ENCODE assay signal across 19 cellular contexts in genomic region chr22:42068351-42068730, GRCh38. TPM values are rescaled to one million over a fixed set of nuclear protein-coding genes. Genes with fewer than 3 reads are reported as not detected.
A peak's percentile ranks its signal among the peaks of the same experiment; 100 is the strongest.
DNase-seq lines count a peak whose midpoint lies in the region; ATAC-seq and TF ChIP-seq lines count a peak whose summit lies in the region.
"Had no signal": no experiment of that assay in that cellular context is flagged by ENCODE, and none has a peak within 500 bp of the region (broad histone marks: within the 10 kb centered on the region; RNA-seq: fewer than 3 reads in every experiment).

No MANE protein-coding gene starts in this region.

- H3K27me3 ChIP-seq in mesenchymal stem cell (ENCODE audit: control insufficient read depth in 1 of 2, insufficient read depth in 1 of 2, low read length in 2 of 2): no peaks in the 10 kb centered on the region
- H3K27me3 ChIP-seq: BE2C had no signal

- ATAC-seq in Right ventricle myocardium superior (ENCODE audit: poor library complexity) (no peak), WTC11 (no peak), HG02884 (IDR thresholded peaks at IDR 0.05; ENCODE audit: unreplicated experiment) (no peak), GM18858 (IDR thresholded peaks at IDR 0.05; ENCODE audit: unreplicated experiment) (no peak)
- ATAC-seq: CD8-positive, alpha-beta T cell had no signal

- no peak overlapping the region for H2BK12ac ChIP-seq in mesenchymal stem cell (ENCODE audit: low read length in 2 of 2)

- no peak overlapping the region for H2AFZ ChIP-seq in mesenchymal stem cell (ENCODE audit: low read depth, low read length)

- CTCF ChIA-PET in WTC11 (lab: Charles Lee): interaction anchor here (1.0 kb wide), 1 partner anchor 143 kb away, joined by 3 read pairs; no protein-coding TSS in a partner anchor
- CTCF ChIA-PET in activated naive CD4-positive, alpha-beta T cell treated with anti-CD3 and anti-CD28 coated beads for 36 hours (lab: Charles Lee): no interaction called here

- H3K9me3 Mint-ChIP-seq in WTC11: no peaks in the 10 kb centered on the region
- H3K9me3 Mint-ChIP-seq in activated naive CD4-positive, alpha-beta T cell treated with anti-CD3 and anti-CD28 coated beads for 36 hours: no peaks in the 10 kb centered on the region
- H3K9me3 Mint-ChIP-seq: CD8-positive, alpha-beta T cell had no signal

- no peak overlapping the region for H3K4me3 ChIP-seq in mesenchymal stem cell (ENCODE audit: insufficient read depth in 1 of 2, low read depth in 1 of 2, low read length in 2 of 2)

- intact Hi-C loops in Right ventricle myocardium superior (cut with DNase I): no loop called here
- intact Hi-C loops in cardiac septum (cut with DNase I): no loop called here
- intact Hi-C loops in activated naive CD4-positive, alpha-beta T cell treated with anti-CD3 and anti-CD28 coated beads for 36 hours (cut with micrococcal nuclease): no loop called here

- no peak overlapping the region for H3K4ac ChIP-seq in mesenchymal stem cell (ENCODE audit: low read depth in 1 of 2, low read length in 2 of 2)

- H4K8ac ChIP-seq in mesenchymal stem cell (ENCODE audit: low read length): peak overlapping the region; percentile 42

- peaks cover 9% of the 10 kb centered on the region for H3K4me1 ChIP-seq in mesenchymal stem cell (ENCODE audit: control insufficient read depth, insufficient read depth, low read depth, low read length)

- no peak overlapping the region for H2BK15ac ChIP-seq in mesenchymal stem cell (ENCODE audit: low read depth, poor library complexity, severe bottlenecking)

- WGBS in mesenchymal stem cell: 96% methylated on average over 3 of the region's 3 CpGs

- TF ChIP-seq CTCF in WTC11 (IDR thresholded peaks at IDR 0.05): no peak

- no peak overlapping the region for H3K4me3 Mint-ChIP-seq in WTC11
- no peak overlapping the region for H3K4me3 Mint-ChIP-seq in activated naive CD4-positive, alpha-beta T cell treated with anti-CD3 and anti-CD28 coated beads for 36 hours
- H3K4me3 Mint-ChIP-seq: CD8-positive, alpha-beta T cell had no signal

- H3K9me3 ChIP-seq in mesenchymal stem cell (ENCODE audit: control insufficient read depth, low read length): no peaks in the 10 kb centered on the region
- H3K9me3 ChIP-seq: BE2C had no signal

- no peak overlapping the region for H2AK5ac ChIP-seq in mesenchymal stem cell (ENCODE audit: low read length, severe bottlenecking)

- H3K27me3 Mint-ChIP-seq in WTC11 (ENCODE audit: low read depth): peaks cover 24% of the 10 kb centered on the region
- H3K27me3 Mint-ChIP-seq in activated naive CD4-positive, alpha-beta T cell treated with anti-CD3 and anti-CD28 coated beads for 36 hours (ENCODE audit: low read depth): no peaks in the 10 kb centered on the region

- peaks cover 50% of the 10 kb centered on the region for H3K4me1 Mint-ChIP-seq in WTC11
- peaks cover 28% of the 10 kb centered on the region for H3K4me1 Mint-ChIP-seq in activated naive CD4-positive, alpha-beta T cell treated with anti-CD3 and anti-CD28 coated beads for 36 hours (ENCODE audit: low read depth)

- H3K14ac ChIP-seq in mesenchymal stem cell (ENCODE audit: low read length in 2 of 2): no peak overlapping the region

- H3K9ac ChIP-seq in mesenchymal stem cell (ENCODE audit: low read length): no peak overlapping the region

- no peak overlapping the region for H3K27ac ChIP-seq in mesenchymal stem cell (ENCODE audit: low read length, poor library complexity, severe bottlenecking)

- peak; percentile 17 for DNase-seq in Right ventricle myocardium superior
- no peak for DNase-seq in cardiac septum (ENCODE audit: low spot score)
- DNase-seq in WTC11 (ENCODE audit: low spot score): peak; percentile 4
- no peak for DNase-seq in mesenchymal stem cell
- no peak for DNase-seq in activated naive CD4-positive, alpha-beta T cell treated with anti-CD3 and anti-CD28 coated beads for 36 hours
- DNase-seq: BE2C, DND-41, KBM-7, MM.1S, NCI-H1048, NCI-H1417 treated with DMSO at 0.1 percent for 48 hours, NCI-H187, NCI-H446 treated with DMSO at 0.1 percent for 48 hours, NCI-H526 treated with DMSO at 0.1 percent for 48 hours, OCI-M1 had no signal

- no peak overlapping the region for H3K18ac ChIP-seq in mesenchymal stem cell (ENCODE audit: low read depth in 1 of 2, low read length in 2 of 2)

- no peak overlapping the region for H3K4me2 ChIP-seq in mesenchymal stem cell (ENCODE audit: low read length, poor library complexity, severe bottlenecking)

- H2BK120ac ChIP-seq in mesenchymal stem cell (ENCODE audit: low read depth, low read length): no peak overlapping the region

- peaks cover 27% of the 10 kb centered on the region for H3K36me3 Mint-ChIP-seq in WTC11
- H3K36me3 Mint-ChIP-seq in activated naive CD4-positive, alpha-beta T cell treated with anti-CD3 and anti-CD28 coated beads for 36 hours (ENCODE audit: low read depth): peaks cover 18% of the 10 kb centered on the region

- H3K23ac ChIP-seq in mesenchymal stem cell (ENCODE audit: low read length in 2 of 2): peak overlapping the region in 1 of 2 experiments; percentile 3

- H2BK5ac ChIP-seq in mesenchymal stem cell (ENCODE audit: low read depth, low read length, poor library complexity, severe bottlenecking): no peak overlapping the region

- POLR2A ChIA-PET in WTC11 (lab: Charles Lee): no interaction called here

- peak overlapping the region; percentile 36 for H4K91ac ChIP-seq in mesenchymal stem cell (ENCODE audit: low read length)

- H3K36me3 ChIP-seq in mesenchymal stem cell (ENCODE audit: control insufficient read depth in 1 of 2, insufficient read depth in 2 of 2, low read depth in 1 of 2, low read length in 2 of 2): peaks cover 31 to 36% of the 10 kb centered on the region in 2 experiments

- H3K79me1 ChIP-seq in mesenchymal stem cell (replicated peaks; ENCODE audit: low read length, poor library complexity, severe bottlenecking): peaks cover 6% of the 10 kb centered on the region

- no peak overlapping the region for H3K27ac Mint-ChIP-seq in WTC11
- no peak overlapping the region for H3K27ac Mint-ChIP-seq in activated naive CD4-positive, alpha-beta T cell treated with anti-CD3 and anti-CD28 coated beads for 36 hours
- H3K27ac Mint-ChIP-seq: CD8-positive, alpha-beta T cell had no signal

TF ChIP-seq in WTC11, 78 proteins besides CTCF, POLR2A, EP300 and RAD21:
- TF ChIP-seq ZNF425 (CRISPR knock-in tag; conservative IDR thresholded peaks at IDR 0.05): no peak
- TF ChIP-seq USF1 (CRISPR knock-in tag; IDR thresholded peaks at IDR 0.05): no peak
- TF ChIP-seq ZNF121 (CRISPR knock-in tag; IDR thresholded peaks at IDR 0.05): no peak
- no peak for TF ChIP-seq FOXK1 (CRISPR knock-in tag; IDR thresholded peaks at IDR 0.05)

RNA-seq across cellular contexts. Expression of gene NAGA, which starts 2.3 kb away (rescaled TPM):
- total RNA-seq in Right ventricle myocardium superior (11.8 TPM), cardiac septum (11.2 TPM), WTC11 (2021) (19.4 to 22.8 TPM (median 22.3 TPM) in 3 replicates)
- 22.4 TPM for polyA plus RNA-seq in mesenchymal stem cell (2013, experiment 1 of 2)
- polyA plus RNA-seq in mesenchymal stem cell (2013, experiment 2 of 2): 22.4 TPM
- 10 to 100 TPM; 14.6 to 15.9 TPM for total RNA-seq in activated naive CD4-positive, alpha-beta T cell treated with anti-CD3 and anti-CD28 coated beads for 36 hours

RNA-seq across cellular contexts. Expression of gene PHETA2, which starts 5.7 kb away (rescaled TPM):
- total RNA-seq in Right ventricle myocardium superior (4.2 TPM), cardiac septum (4.5 TPM), WTC11 (2021) (5.7 to 7.1 TPM (median 6.3 TPM) in 3 replicates)
- polyA plus RNA-seq in mesenchymal stem cell (2013, experiment 1 of 2): 0.72 TPM
- polyA plus RNA-seq in mesenchymal stem cell (2013, experiment 2 of 2): 0.73 TPM
- under 1 TPM; 0.74 to 0.86 TPM for total RNA-seq in activated naive CD4-positive, alpha-beta T cell treated with anti-CD3 and anti-CD28 coated beads for 36 hours
- total RNA-seq: H4 had no signal

RNA-seq across cellular contexts. Expression of gene SMDT1, which starts 11.2 kb away (rescaled TPM):
- 179 TPM for total RNA-seq in Right ventricle myocardium superior
- 123 TPM for total RNA-seq in cardiac septum
- total RNA-seq in WTC11 (2021): 39.9 to 50.6 TPM (median 49.6 TPM) in 3 replicates
- polyA plus RNA-seq in mesenchymal stem cell (2013, experiment 1 of 2): 45.0 TPM
- polyA plus RNA-seq in mesenchymal stem cell (2013, experiment 2 of 2): 47.4 TPM
- 10 to 100 TPM; 50.2 to 56.2 TPM for total RNA-seq in activated naive CD4-positive, alpha-beta T cell treated with anti-CD3 and anti-CD28 coated beads for 36 hours

RNA-seq across cellular contexts. Expression of gene NDUFA6, which starts 22.2 kb away (rescaled TPM):
- total RNA-seq in Right ventricle myocardium superior: 298 TPM
- total RNA-seq in cardiac septum: 183 TPM
- 84.6 to 90.8 TPM (median 85.9 TPM) in 3 replicates for total RNA-seq in WTC11 (2021)
- polyA plus RNA-seq in mesenchymal stem cell (2013, experiment 1 of 2): 128 TPM
- 131 TPM for polyA plus RNA-seq in mesenchymal stem cell (2013, experiment 2 of 2)
- 100 to 1,000 TPM; 122 to 126 TPM for total RNA-seq in activated naive CD4-positive, alpha-beta T cell treated with anti-CD3 and anti-CD28 coated beads for 36 hours

Comparison
In these comparisons a context has a peak if more than half of its experiments do, and no peak if none do; other contexts are left out.
1. DNase-seq: peak in Right ventricle myocardium superior (single experiment) and WTC11 (single experiment); none in cardiac septum (single experiment), mesenchymal stem cell (single experiment) and activated naive CD4-positive, alpha-beta T cell treated with anti-CD3 and anti-CD28 coated beads for 36 hours (single experiment).